In genomic region chr2:133421516-133422324, GRCh38 we compare ENCODE assay signal across 7 cellular contexts.
DNase-seq lines count a peak whose midpoint lies in the region; ATAC-seq lines count a peak whose summit lies in the region.

No MANE protein-coding gene starts in this region.

- no peak overlapping the region for H2BK120ac ChIP-seq in neuronal stem cell (ENCODE audit: low read depth, low read length)

- H3K36me3 Mint-ChIP-seq in activated CD4-positive, alpha-beta memory T cell treated with anti-CD3 and anti-CD28 coated beads for 36 hours: no peaks in the 10 kb centered on the region

- H3K18ac ChIP-seq in neuronal stem cell (ENCODE audit: low read length): no peak overlapping the region

- peak; percentile 96 for ATAC-seq in GM19397 (IDR thresholded peaks at IDR 0.05; ENCODE audit: unreplicated experiment)
- ATAC-seq in HG03342 (IDR thresholded peaks at IDR 0.05; ENCODE audit: unreplicated experiment): peak; percentile 94

- H2BK12ac ChIP-seq in neuronal stem cell (ENCODE audit: low read length): no peak overlapping the region

- H4K8ac ChIP-seq in neuronal stem cell (ENCODE audit: low read depth, low read length): no peak overlapping the region

- H3K4me3 Mint-ChIP-seq in activated CD4-positive, alpha-beta memory T cell treated with anti-CD3 and anti-CD28 coated beads for 36 hours: no peak overlapping the region

- POLR2A ChIA-PET in activated CD4-positive, alpha-beta memory T cell treated with anti-CD3 and anti-CD28 coated beads for 36 hours (lab: Charles Lee): no interaction called here

- H4K91ac ChIP-seq in neuronal stem cell (ENCODE audit: low read depth, low read length, poor library complexity): no peak overlapping the region

- H2BK5ac ChIP-seq in neuronal stem cell (ENCODE audit: low read length): no peak overlapping the region

- CTCF ChIA-PET in activated CD4-positive, alpha-beta memory T cell treated with anti-CD3 and anti-CD28 coated beads for 36 hours (lab: Charles Lee): no interaction called here

- WGBS in neuronal stem cell (ENCODE audit: extremely low coverage in 2 of 2, insufficient read length in 2 of 2, insufficient replicate concordance in 1 of 2), 2 donors: no CpG with 5 or more reads among the region's 4 CpGs

- no peaks in the 10 kb centered on the region for H3K4me1 Mint-ChIP-seq in activated CD4-positive, alpha-beta memory T cell treated with anti-CD3 and anti-CD28 coated beads for 36 hours (ENCODE audit: low read depth)

- peaks cover 25 to 69% of the 10 kb centered on the region in 2 donors for H3K4me1 ChIP-seq in neuronal stem cell (ENCODE audit: control insufficient read depth in 2 of 2, insufficient read depth in 1 of 2, low read depth in 1 of 2, low read length in 2 of 2)

- H3K4ac ChIP-seq in neuronal stem cell (ENCODE audit: low read length): no peak overlapping the region

- H3K36me3 ChIP-seq in neuronal stem cell (replicated peaks in 1 of 2; ENCODE audit: control insufficient read depth in 2 of 2, insufficient read depth in 2 of 2, low read length in 2 of 2): no peaks in the 10 kb centered on the region

- H3K4me3 ChIP-seq in neuronal stem cell (ENCODE audit: low read length in 2 of 2): no peak overlapping the region

- H3K79me1 ChIP-seq in neuronal stem cell (ENCODE audit: low read depth, low read length): no peaks in the 10 kb centered on the region

- H3K9me3 ChIP-seq in neuronal stem cell (replicated peaks in 1 of 2; ENCODE audit: control insufficient read depth in 2 of 2, insufficient read depth in 1 of 2, low read depth in 1 of 2, low read length in 2 of 2): no peaks in the 10 kb centered on the region

- H2BK15ac ChIP-seq in neuronal stem cell (ENCODE audit: low read length): no peak overlapping the region

- no peak overlapping the region for H2AFZ ChIP-seq in neuronal stem cell (ENCODE audit: low read length)

- no peak overlapping the region for H3K27ac ChIP-seq in neuronal stem cell (replicated peaks; ENCODE audit: low read length)

- no peak overlapping the region for H2AK5ac ChIP-seq in neuronal stem cell (ENCODE audit: low read depth, low read length)

- H3K14ac ChIP-seq in neuronal stem cell (ENCODE audit: low read length): no peak overlapping the region

- intact Hi-C loops in activated CD4-positive, alpha-beta memory T cell treated with anti-CD3 and anti-CD28 coated beads for 36 hours (cut with micrococcal nuclease): no loop called here

- DNase-seq in astrocyte of the hippocampus (ENCODE audit: low read depth, low spot score) (peak; percentile 70), neuronal stem cell (ENCODE audit: low spot score) (peak; percentile 14), H4 (ENCODE audit: low spot score) (no peak), GF-D8 (lab: John Stamatoyannopoulos, UW) (no peak)
- no peak for DNase-seq in activated CD4-positive, alpha-beta memory T cell treated with anti-CD3 and anti-CD28 coated beads for 36 hours

- H3K23ac ChIP-seq in neuronal stem cell (ENCODE audit: low read depth, low read length, poor library complexity): no peak overlapping the region

- no peak overlapping the region for H3K9ac ChIP-seq in neuronal stem cell (ENCODE audit: low read depth, low read length, poor library complexity)

- H3K27ac Mint-ChIP-seq in activated CD4-positive, alpha-beta memory T cell treated with anti-CD3 and anti-CD28 coated beads for 36 hours: no peak overlapping the region

- H3K27me3 ChIP-seq in neuronal stem cell (ENCODE audit: control insufficient read depth in 3 of 3, insufficient read depth in 3 of 3, low read depth in 1 of 3, low read length in 3 of 3): no peaks in the 10 kb centered on the region

- H3K27me3 Mint-ChIP-seq in activated CD4-positive, alpha-beta memory T cell treated with anti-CD3 and anti-CD28 coated beads for 36 hours: no peaks in the 10 kb centered on the region

- H3K4me2 ChIP-seq in neuronal stem cell (ENCODE audit: insufficient read depth, low read length, poor library complexity, severe bottlenecking): no peak overlapping the region

- no peaks in the 10 kb centered on the region for H3K9me3 Mint-ChIP-seq in activated CD4-positive, alpha-beta memory T cell treated with anti-CD3 and anti-CD28 coated beads for 36 hours

Comparison
In these comparisons a context has a peak if more than half of its experiments do, and no peak if none do; other contexts are left out.
1. DNase-seq: peak in astrocyte of the hippocampus (single experiment) and neuronal stem cell (single experiment); none in activated CD4-positive, alpha-beta memory T cell treated with anti-CD3 and anti-CD28 coated beads for 36 hours (single experiment), H4 (single experiment) and GF-D8 (single experiment).